ENCODE assay signal across 9 cellular contexts in genomic region chr5:15003511-15003920, GRCh38.
DNase-seq lines count a peak whose midpoint lies in the region; ATAC-seq, FAIRE-seq and TF ChIP-seq lines count a peak whose summit lies in the region.
"Had no signal": no experiment of that assay in that cellular context is flagged by ENCODE, and none has a peak within 500 bp of the region (broad histone marks: within the 10 kb centered on the region; RNA-seq: fewer than 3 reads in every experiment).

No MANE protein-coding gene starts in this region.

- H3K4me1 ChIP-seq in right atrium auricular region, result peaks cover 0 to 22% of the 10 kb centered on the region in 2 donors
- H3K4me1 ChIP-seq in sigmoid colon, result peaks cover 0 to 17% (median 8%) of the 10 kb centered on the region in 4 donors

- H3K9me3 ChIP-seq in right atrium auricular region (no peaks in the 10 kb centered on the region), sigmoid colon (no peaks in the 10 kb centered on the region)

- DNase-seq in 8988T (peak; percentile 62), GM18507 (ENCODE audit: extremely low spot score, insufficient read length, low read depth) (peak; percentile 33), NCI-H146 treated with DMSO at 0.1 percent for 48 hours (lab: John Stamatoyannopoulos, UW; ENCODE audit: unreplicated experiment) (peak; percentile 59), T follicular helper cell (ENCODE audit: low read depth) (peak; percentile 39), anterior cingulate cortex (lab: John Stamatoyannopoulos, UW) (peak in 45 of 58 donors; percentile 2 to 82 (median 33)), right atrium auricular region (ENCODE audit: low spot score) (peak; percentile 78), sigmoid colon (peak; percentile 72)

- no peaks in the 10 kb centered on the region for H3K27me3 ChIP-seq in right atrium auricular region
- no peaks in the 10 kb centered on the region for H3K27me3 ChIP-seq in sigmoid colon

- H3K27ac ChIP-seq in right atrium auricular region, result no peak overlapping the region
- no peak overlapping the region for H3K27ac ChIP-seq in sigmoid colon

- H3K4me3 ChIP-seq in right atrium auricular region (no peak overlapping the region), sigmoid colon (no peak overlapping the region)
- H3K4me3 ChIP-seq: skin epidermis had no signal

- H3K36me3 ChIP-seq in right atrium auricular region (no peaks in the 10 kb centered on the region), sigmoid colon (no peaks in the 10 kb centered on the region)

- FAIRE-seq in GM18507 (lab: Jason Lieb, UNC), result peak; percentile 69

- intact Hi-C loops in sigmoid colon (cut with DNase I), result loop anchor here (1.0 kb wide), 1 partner anchor 276 kb away; no protein-coding TSS in a partner anchor

- no peak for TF ChIP-seq POLR2A in sigmoid colon (IDR thresholded peaks at IDR 0.05)

- no peak for TF ChIP-seq EP300 in sigmoid colon (IDR thresholded peaks at IDR 0.05)

- 46 to 50% methylated on average over 4 of the region's 4 CpGs for WGBS in sigmoid colon, 2 donors

- peak; percentile 95 for ATAC-seq in HG02938 (IDR thresholded peaks at IDR 0.05; ENCODE audit: unreplicated experiment)

- TF ChIP-seq CTCF in right atrium auricular region (IDR thresholded peaks at IDR 0.05) (peak; percentile 57 to 89), sigmoid colon (IDR thresholded peaks at IDR 0.05) (peak in 3 of 4 experiments; percentile 65 to 76 (median 68))
